ENCODE assay signal across 8 cellular contexts in the genomic region with DNA sequence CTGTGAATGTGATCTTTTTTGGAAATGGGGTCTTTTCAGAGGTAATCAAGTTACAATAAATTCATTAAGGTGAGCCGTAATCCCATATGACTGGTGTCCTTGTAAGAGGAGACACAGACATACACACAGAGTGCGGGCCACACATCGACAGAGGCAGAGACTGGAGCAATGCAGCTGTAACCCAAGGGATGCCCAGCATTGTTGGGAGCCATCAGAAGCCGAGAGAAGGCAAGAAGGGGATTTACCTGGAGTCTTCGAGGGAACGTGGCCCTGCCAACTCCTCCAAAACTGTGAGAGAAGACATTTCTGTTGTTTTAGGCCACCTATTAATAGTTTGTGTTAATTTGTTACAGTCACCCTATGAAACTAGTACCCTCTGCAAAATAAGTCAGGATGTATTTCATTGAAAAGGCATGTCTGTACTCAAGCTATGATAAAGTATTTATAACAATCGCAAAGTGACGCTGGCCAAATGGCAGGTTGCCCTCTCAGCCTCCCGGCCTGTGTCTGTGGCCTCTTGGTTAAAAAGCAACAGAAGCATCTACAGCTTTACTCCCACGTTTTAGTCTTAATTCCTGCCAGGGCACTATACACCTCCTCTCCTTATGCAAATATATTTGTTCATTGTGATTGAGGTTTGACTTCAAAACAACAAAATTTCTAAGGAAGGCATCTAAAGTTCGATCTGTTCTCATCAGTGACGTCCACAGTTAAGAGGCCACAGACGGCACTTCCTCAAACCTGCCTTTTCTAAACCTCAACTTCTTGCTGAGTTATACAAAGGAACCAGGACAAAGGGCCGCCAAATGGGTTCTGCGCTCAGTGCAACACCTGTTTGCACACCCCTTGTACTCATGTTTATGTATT. TPM values are rescaled to one million over a fixed set of nuclear protein-coding genes. Genes with fewer than 3 reads are reported as not detected.
DNase-seq lines count a peak whose midpoint lies in the region; ATAC-seq and TF ChIP-seq lines count a peak whose summit lies in the region.

No MANE protein-coding gene starts in this region.

- peak; percentile 36 for DNase-seq in activated T-cell treated with anti-CD3 and anti-CD28 coated beads, Interleukin-2, amount 50 U/mL, for 1 hour
- no peak for DNase-seq in activated T-cell treated with anti-CD3 and anti-CD28 coated beads, Interleukin-2, amount 50 U/mL, for 48 hours
- no peak for DNase-seq in activated naive CD4-positive, alpha-beta T cell treated with anti-CD3 and anti-CD28 coated beads, Interleukin-2, amount 50 U/mL, for 72 hours (ENCODE audit: low spot score in 2 of 2)
- DNase-seq in immature natural killer cell = no peak
- DNase-seq in tibial nerve (ENCODE audit: low spot score in 2 of 2) = no peak
- no peak for DNase-seq in NK-92 (lab: John Stamatoyannopoulos, UW; ENCODE audit: unreplicated experiment)
- no peak for DNase-seq in DMS 273 treated with DMSO at 0.1 percent for 48 hours (lab: John Stamatoyannopoulos, UW)

- peaks cover 0 to 72% (median 58%) of the 10 kb centered on the region in 4 donors for H3K4me1 ChIP-seq in tibial nerve

- H3K27ac ChIP-seq in tibial nerve = peak overlapping the region; percentile 57 to 86 (median 74)

- peaks cover 0 to 8% of the 10 kb centered on the region in 2 donors for H3K36me3 Mint-ChIP-seq in activated naive CD4-positive, alpha-beta T cell treated with anti-CD3 and anti-CD28 coated beads, Interleukin-2, amount 50 U/mL, for 72 hours
- H3K36me3 Mint-ChIP-seq in immature natural killer cell = peaks cover 0 to 4% (median 0%) of the 10 kb centered on the region in 3 donors

- no peaks in the 10 kb centered on the region for H3K27me3 ChIP-seq in tibial nerve

- peak overlapping the region in 1 of 2 donors; percentile 25 for H3K27ac Mint-ChIP-seq in activated naive CD4-positive, alpha-beta T cell treated with anti-CD3 and anti-CD28 coated beads, Interleukin-2, amount 50 U/mL, for 72 hours
- H3K27ac Mint-ChIP-seq in immature natural killer cell = peak overlapping the region; percentile 3 to 89 (median 81)

- peak; percentile 81 for ATAC-seq in HG03521 (IDR thresholded peaks at IDR 0.05; ENCODE audit: unreplicated experiment)
- ATAC-seq in activated naive CD4-positive, alpha-beta T cell treated with anti-CD3 and anti-CD28 coated beads, Interleukin-2, amount 50 U/mL, for 72 hours = peak; percentile 61 to 75

- TF ChIP-seq POLR2A in tibial nerve (IDR thresholded peaks at IDR 0.05) = no peak

- peaks cover 0 to 7% (median 0%) of the 10 kb centered on the region in 3 donors for H3K36me3 ChIP-seq in tibial nerve

- TF ChIP-seq EP300 in tibial nerve (IDR thresholded peaks at IDR 0.05) = peak in 1 of 2 donors; percentile 18

- peaks cover 1 to 7% (median 5%) of the 10 kb centered on the region in 3 donors for H3K27me3 Mint-ChIP-seq in immature natural killer cell (ENCODE audit: low read depth in 3 of 3)

- peaks cover 85 to 95% of the 10 kb centered on the region in 2 donors for H3K4me1 Mint-ChIP-seq in immature natural killer cell

- H3K4me3 Mint-ChIP-seq in immature natural killer cell = peak overlapping the region; percentile 11 to 67 (median 47)

- peaks cover 0 to 8% of the 10 kb centered on the region in 2 donors for H3K9me3 Mint-ChIP-seq in activated naive CD4-positive, alpha-beta T cell treated with anti-CD3 and anti-CD28 coated beads, Interleukin-2, amount 50 U/mL, for 72 hours
- H3K9me3 Mint-ChIP-seq in immature natural killer cell = no peaks in the 10 kb centered on the region

- H3K9me3 ChIP-seq in tibial nerve = no peaks in the 10 kb centered on the region

- H3K4me3 ChIP-seq in tibial nerve = peak overlapping the region in 1 of 4 donors; percentile 18

- TF ChIP-seq CTCF in tibial nerve (IDR thresholded peaks at IDR 0.05) = no peak

- WGBS in tibial nerve, 2 donors = 51 to 57% methylated on average over 15 of the region's 15 CpGs

RNA-seq across cellular contexts. Expression of a gene that starts 46.8 kb away (rescaled TPM):
- total RNA-seq in activated naive CD4-positive, alpha-beta T cell treated with anti-CD3 and anti-CD28 coated beads, Interleukin-2, amount 50 U/mL, for 72 hours = 10 to 100 TPM; 12.8 to 20.9 TPM
- polyA plus RNA-seq in immature natural killer cell = 10 to 100 TPM in 1 of 3 donors, 1 to 10 TPM in 2; 3.5 to 14.2 (median 3.7) TPM
- total RNA-seq in tibial nerve = 10 to 100 TPM; 24.9 to 41.1 (median 29.7) TPM
